In the genomic region with DNA sequence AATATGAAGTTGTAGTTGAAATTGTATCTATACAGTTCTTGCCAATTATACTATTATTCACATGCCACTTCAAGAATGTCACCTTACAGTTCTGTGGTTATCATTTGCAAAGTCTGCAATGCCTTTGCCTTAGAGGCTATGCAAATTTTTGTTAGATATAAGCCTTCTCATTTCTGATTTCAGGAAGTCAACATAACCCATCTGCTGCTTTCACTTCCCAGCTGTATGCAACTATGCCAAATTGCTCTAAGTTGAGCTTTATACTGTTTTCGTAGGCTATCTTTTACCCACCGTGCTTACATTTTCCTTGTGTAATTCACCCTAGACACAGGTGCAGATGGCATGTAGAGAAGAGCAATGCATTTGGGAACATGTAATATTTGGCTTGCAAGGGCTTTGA, we compare ENCODE assay signal across 17 cellular contexts.
"Had no signal": no experiment of that assay in that cellular context is flagged by ENCODE, and none has a peak within 500 bp of the region (broad histone marks: within the 10 kb centered on the region; RNA-seq: fewer than 3 reads in every experiment).

No MANE protein-coding gene starts in this region.

- H3K27ac Mint-ChIP-seq: activated CD8-positive, alpha-beta memory T cell treated with anti-CD3 and anti-CD28 coated beads, Interleukin-2, amount 10 ng/mL, durations not matched to agents 7 days and 5 days; activated naive CD8-positive, alpha-beta T cell treated with anti-CD3 and anti-CD28 coated beads, Interleukin-2, amount 10 ng/mL, durations not matched to agents 7 days and 5 days; neural progenitor cell; stimulated activated naive CD8-positive, alpha-beta T cell treated with anti-CD3 and anti-CD28 coated beads, Interleukin-15, Interleukin-2, amounts not matched to agents 100 ng/mL and 50 ng/mL, for 24 hours had no signal

- ATAC-seq: activated CD8-positive, alpha-beta memory T cell treated with anti-CD3 and anti-CD28 coated beads, Interleukin-2, amount 10 ng/mL, durations not matched to agents 7 days and 5 days; activated T-cell treated with anti-CD3 and anti-CD28 coated beads, Interleukin-2, amount 50 U/mL, for 4 hours; foreskin keratinocyte; heart left ventricle had no signal

- H3K27ac ChIP-seq: foreskin keratinocyte, heart left ventricle, neural progenitor cell, ovary had no signal

- H3K4me3 ChIP-seq: heart left ventricle, neural progenitor cell, ovary had no signal

- H3K36me3 Mint-ChIP-seq: activated CD8-positive, alpha-beta memory T cell treated with anti-CD3 and anti-CD28 coated beads, Interleukin-2, amount 10 ng/mL, durations not matched to agents 7 days and 5 days; activated naive CD8-positive, alpha-beta T cell treated with anti-CD3 and anti-CD28 coated beads, Interleukin-2, amount 10 ng/mL, durations not matched to agents 7 days and 5 days; neural progenitor cell had no signal

- H3K9me3 ChIP-seq: heart left ventricle, ovary had no signal

- H3K9ac ChIP-seq: neural progenitor cell had no signal

- H3K27me3 Mint-ChIP-seq: activated CD8-positive, alpha-beta memory T cell treated with anti-CD3 and anti-CD28 coated beads, Interleukin-2, amount 10 ng/mL, durations not matched to agents 7 days and 5 days; activated naive CD8-positive, alpha-beta T cell treated with anti-CD3 and anti-CD28 coated beads, Interleukin-2, amount 10 ng/mL, durations not matched to agents 7 days and 5 days; stimulated activated naive CD8-positive, alpha-beta T cell treated with anti-CD3 and anti-CD28 coated beads, Interleukin-15, Interleukin-2, amounts not matched to agents 100 ng/mL and 50 ng/mL, for 24 hours had no signal

- H2AFZ ChIP-seq: neural progenitor cell had no signal

- H3K4me1 ChIP-seq: foreskin keratinocyte, heart left ventricle, neural progenitor cell had no signal

- H3K9me3 Mint-ChIP-seq: neural progenitor cell had no signal

- H3K4me3 Mint-ChIP-seq: activated CD8-positive, alpha-beta memory T cell treated with anti-CD3 and anti-CD28 coated beads, Interleukin-2, amount 10 ng/mL, durations not matched to agents 7 days and 5 days; activated naive CD8-positive, alpha-beta T cell treated with anti-CD3 and anti-CD28 coated beads, Interleukin-2, amount 10 ng/mL, durations not matched to agents 7 days and 5 days; activated T-cell treated with anti-CD3 and anti-CD28 coated beads, Interleukin-2, amount 50 U/mL, for 4 hours; neural progenitor cell; stimulated activated naive CD8-positive, alpha-beta T cell treated with anti-CD3 and anti-CD28 coated beads, Interleukin-15, Interleukin-2, amounts not matched to agents 100 ng/mL and 50 ng/mL, for 24 hours had no signal

- H3K4me2 ChIP-seq: neural progenitor cell had no signal

- H3K36me3 ChIP-seq: heart left ventricle, neural progenitor cell, ovary had no signal

- DNase-seq: activated CD4-positive, alpha-beta T cell treated with anti-CD3 and anti-CD28 coated beads for 1 hour; activated CD4-positive, alpha-beta T cell treated with anti-CD3 and anti-CD28 coated beads, Interleukin-2, amount 50 U/mL, for 48 hours; activated CD8-positive, alpha-beta memory T cell treated with anti-CD3 and anti-CD28 coated beads, Interleukin-2, amount 10 ng/mL, durations not matched to agents 7 days and 5 days; activated effector memory CD4-positive, alpha-beta T cell treated with anti-CD3 and anti-CD28 coated beads, Interleukin-2, amount 50 U/mL, for 16 hours; activated naive CD8-positive, alpha-beta T cell treated with anti-CD3 and anti-CD28 coated beads, Interleukin-2, amount 10 ng/mL, durations not matched to agents 7 days and 5 days; activated T-cell treated with anti-CD3 and anti-CD28 coated beads, Interleukin-2, amount 50 U/mL, for 4 hours; aorta; foreskin keratinocyte; heart left ventricle; mammary epithelial cell; ovary; stimulated activated CD4-positive, alpha-beta T cell treated with anti-CD3 and anti-CD28 coated beads, Interleukin-12 subunit alpha, Interleukin-12 subunit beta, amount 100 ng/mL, for 4 hours; T-helper 9 cell had no signal

- H3K27me3 ChIP-seq: foreskin keratinocyte, heart left ventricle, neural progenitor cell, ovary had no signal

- FAIRE-seq: bronchial epithelial cell, islet of Langerhans had no signal

- H3K4me1 Mint-ChIP-seq: activated CD8-positive, alpha-beta memory T cell treated with anti-CD3 and anti-CD28 coated beads, Interleukin-2, amount 10 ng/mL, durations not matched to agents 7 days and 5 days; activated naive CD8-positive, alpha-beta T cell treated with anti-CD3 and anti-CD28 coated beads, Interleukin-2, amount 10 ng/mL, durations not matched to agents 7 days and 5 days; neural progenitor cell had no signal
